In genomic region chr9:281753-282645, GRCh38 we compare ENCODE assay signal across 1 cellular context.
TF ChIP-seq lines count a peak whose summit lies in the region.

No MANE protein-coding gene starts in this region.

TF ChIP-seq in HEK293, 187 proteins besides CTCF, POLR2A, EP300 and RAD21 (continued from another document and continues in another):
- TF ChIP-seq, protein P1, sequence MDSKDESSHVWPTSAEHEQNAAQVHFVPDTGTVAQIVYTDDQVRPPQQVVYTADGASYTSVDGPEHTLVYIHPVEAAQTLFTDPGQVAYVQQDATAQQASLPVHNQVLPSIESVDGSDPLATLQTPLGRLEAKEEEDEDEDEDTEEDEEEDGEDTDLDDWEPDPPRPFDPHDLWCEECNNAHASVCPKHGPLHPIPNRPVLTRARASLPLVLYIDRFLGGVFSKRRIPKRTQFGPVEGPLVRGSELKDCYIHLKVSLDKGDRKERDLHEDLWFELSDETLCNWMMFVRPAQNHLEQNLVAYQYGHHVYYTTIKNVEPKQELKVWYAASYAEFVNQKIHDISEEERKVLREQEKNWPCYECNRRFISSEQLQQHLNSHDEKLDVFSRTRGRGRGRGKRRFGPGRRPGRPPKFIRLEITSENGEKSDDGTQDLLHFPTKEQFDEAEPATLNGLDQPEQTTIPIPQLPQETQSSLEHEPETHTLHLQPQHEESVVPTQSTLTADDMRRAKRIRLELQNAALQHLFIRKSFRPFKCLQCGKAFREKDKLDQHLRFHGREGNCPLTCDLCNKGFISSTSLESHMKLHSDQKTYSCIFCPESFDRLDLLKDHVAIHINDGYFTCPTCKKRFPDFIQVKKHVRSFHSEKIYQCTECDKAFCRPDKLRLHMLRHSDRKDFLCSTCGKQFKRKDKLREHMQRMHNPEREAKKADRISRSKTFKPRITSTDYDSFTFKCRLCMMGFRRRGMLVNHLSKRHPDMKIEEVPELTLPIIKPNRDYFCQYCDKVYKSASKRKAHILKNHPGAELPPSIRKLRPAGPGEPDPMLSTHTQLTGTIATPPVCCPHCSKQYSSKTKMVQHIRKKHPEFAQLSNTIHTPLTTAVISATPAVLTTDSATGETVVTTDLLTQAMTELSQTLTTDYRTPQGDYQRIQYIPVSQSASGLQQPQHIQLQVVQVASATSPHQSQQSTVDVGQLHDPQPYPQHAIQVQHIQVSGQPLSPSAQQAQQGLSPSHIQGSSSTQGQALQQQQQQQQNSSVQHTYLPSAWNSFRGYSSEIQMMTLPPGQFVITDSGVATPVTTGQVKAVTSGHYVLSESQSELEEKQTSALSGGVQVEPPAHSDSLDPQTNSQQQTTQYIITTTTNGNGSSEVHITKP (tag by site-specific recombination; IDR thresholded peaks at IDR 0.05) = peak; percentile 78
- no peak for TF ChIP-seq ATF2 (tag by site-specific recombination; IDR thresholded peaks at IDR 0.05; ENCODE audit: low read depth)
- TF ChIP-seq ZNF416 (tag by site-specific recombination; IDR thresholded peaks at IDR 0.05) = no peak
- no peak for TF ChIP-seq ZNF510 (tag by site-specific recombination; IDR thresholded peaks at IDR 0.05; ENCODE audit: insufficient replicate concordance)
- TF ChIP-seq ZNF311 (tag by site-specific recombination; IDR thresholded peaks at IDR 0.05; ENCODE audit: borderline replicate concordance) = no peak
- TF ChIP-seq ZNF37A (tag by site-specific recombination; IDR thresholded peaks at IDR 0.05) = no peak
- no peak for TF ChIP-seq ZNF777 (tag by site-specific recombination; IDR thresholded peaks at IDR 0.05; ENCODE audit: borderline replicate concordance)
- TF ChIP-seq, protein P2, sequence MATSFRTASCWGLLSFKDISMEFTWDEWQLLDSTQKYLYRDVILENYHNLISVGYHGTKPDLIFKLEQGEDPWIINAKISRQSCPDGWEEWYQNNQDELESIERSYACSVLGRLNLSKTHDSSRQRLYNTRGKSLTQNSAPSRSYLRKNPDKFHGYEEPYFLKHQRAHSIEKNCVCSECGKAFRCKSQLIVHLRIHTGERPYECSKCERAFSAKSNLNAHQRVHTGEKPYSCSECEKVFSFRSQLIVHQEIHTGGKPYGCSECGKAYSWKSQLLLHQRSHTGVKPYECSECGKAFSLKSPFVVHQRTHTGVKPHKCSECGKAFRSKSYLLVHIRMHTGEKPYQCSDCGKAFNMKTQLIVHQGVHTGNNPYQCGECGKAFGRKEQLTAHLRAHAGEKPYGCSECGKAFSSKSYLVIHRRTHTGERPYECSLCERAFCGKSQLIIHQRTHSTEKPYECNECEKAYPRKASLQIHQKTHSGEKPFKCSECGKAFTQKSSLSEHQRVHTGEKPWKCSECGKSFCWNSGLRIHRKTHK (tag by site-specific recombination; IDR thresholded peaks at IDR 0.05) = no peak
- no peak for TF ChIP-seq ZNF391 (tag by site-specific recombination; IDR thresholded peaks at IDR 0.05; ENCODE audit: borderline replicate concordance, low read depth)
- no peak for TF ChIP-seq ZNF184 (tag by site-specific recombination; IDR thresholded peaks at IDR 0.05)
- no peak for TF ChIP-seq ZNF354C (tag by site-specific recombination; IDR thresholded peaks at IDR 0.05; ENCODE audit: borderline replicate concordance, low read depth)
- TF ChIP-seq, protein P3, sequence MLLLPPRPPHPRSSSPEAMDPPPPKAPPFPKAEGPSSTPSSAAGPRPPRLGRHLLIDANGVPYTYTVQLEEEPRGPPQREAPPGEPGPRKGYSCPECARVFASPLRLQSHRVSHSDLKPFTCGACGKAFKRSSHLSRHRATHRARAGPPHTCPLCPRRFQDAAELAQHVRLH (tag by site-specific recombination; IDR thresholded peaks at IDR 0.05) = 0 out of 2 replicates have a peak, but pooled peaks have one; percentile 19
- no peak for TF ChIP-seq ZNF610 (tag by site-specific recombination; IDR thresholded peaks at IDR 0.05; ENCODE audit: borderline replicate concordance)
- 0 out of 2 replicates have a peak, but pooled peaks have one; percentile 9 for TF ChIP-seq ZSCAN4 (tag by site-specific recombination; IDR thresholded peaks at IDR 0.05)
- no peak for TF ChIP-seq ZNF2 (tag by site-specific recombination; IDR thresholded peaks at IDR 0.05)
- TF ChIP-seq PRDM2 (tag by site-specific recombination; IDR thresholded peaks at IDR 0.05; ENCODE audit: borderline replicate concordance) = no peak
- no peak for TF ChIP-seq REPIN1 (tag by site-specific recombination; IDR thresholded peaks at IDR 0.05; ENCODE audit: low read depth)
- TF ChIP-seq ZBTB20 (tag by site-specific recombination; IDR thresholded peaks at IDR 0.05) = 0 out of 2 replicates have a peak, but pooled peaks have one; percentile 13
- TF ChIP-seq ZSCAN30 (tag by site-specific recombination; IDR thresholded peaks at IDR 0.05) = peak; percentile 73; the same call in 1 of the 2 replicates
- TF ChIP-seq ZNF23 (tag by site-specific recombination; IDR thresholded peaks at IDR 0.05; ENCODE audit: borderline replicate concordance) = no peak
- no peak for TF ChIP-seq ZNF621 (tag by site-specific recombination; IDR thresholded peaks at IDR 0.05)
- TF ChIP-seq ZFP41 (tag by site-specific recombination; IDR thresholded peaks at IDR 0.05; ENCODE audit: borderline replicate concordance) = no peak
- no peak for TF ChIP-seq ZNF837 (tag by site-specific recombination; IDR thresholded peaks at IDR 0.05)
- TF ChIP-seq, protein P4, sequence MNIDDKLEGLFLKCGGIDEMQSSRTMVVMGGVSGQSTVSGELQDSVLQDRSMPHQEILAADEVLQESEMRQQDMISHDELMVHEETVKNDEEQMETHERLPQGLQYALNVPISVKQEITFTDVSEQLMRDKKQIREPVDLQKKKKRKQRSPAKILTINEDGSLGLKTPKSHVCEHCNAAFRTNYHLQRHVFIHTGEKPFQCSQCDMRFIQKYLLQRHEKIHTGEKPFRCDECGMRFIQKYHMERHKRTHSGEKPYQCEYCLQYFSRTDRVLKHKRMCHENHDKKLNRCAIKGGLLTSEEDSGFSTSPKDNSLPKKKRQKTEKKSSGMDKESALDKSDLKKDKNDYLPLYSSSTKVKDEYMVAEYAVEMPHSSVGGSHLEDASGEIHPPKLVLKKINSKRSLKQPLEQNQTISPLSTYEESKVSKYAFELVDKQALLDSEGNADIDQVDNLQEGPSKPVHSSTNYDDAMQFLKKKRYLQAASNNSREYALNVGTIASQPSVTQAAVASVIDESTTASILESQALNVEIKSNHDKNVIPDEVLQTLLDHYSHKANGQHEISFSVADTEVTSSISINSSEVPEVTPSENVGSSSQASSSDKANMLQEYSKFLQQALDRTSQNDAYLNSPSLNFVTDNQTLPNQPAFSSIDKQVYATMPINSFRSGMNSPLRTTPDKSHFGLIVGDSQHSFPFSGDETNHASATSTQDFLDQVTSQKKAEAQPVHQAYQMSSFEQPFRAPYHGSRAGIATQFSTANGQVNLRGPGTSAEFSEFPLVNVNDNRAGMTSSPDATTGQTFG (tag by site-specific recombination; IDR thresholded peaks at IDR 0.05; ENCODE audit: borderline replicate concordance) = no peak
- TF ChIP-seq, protein P5, sequence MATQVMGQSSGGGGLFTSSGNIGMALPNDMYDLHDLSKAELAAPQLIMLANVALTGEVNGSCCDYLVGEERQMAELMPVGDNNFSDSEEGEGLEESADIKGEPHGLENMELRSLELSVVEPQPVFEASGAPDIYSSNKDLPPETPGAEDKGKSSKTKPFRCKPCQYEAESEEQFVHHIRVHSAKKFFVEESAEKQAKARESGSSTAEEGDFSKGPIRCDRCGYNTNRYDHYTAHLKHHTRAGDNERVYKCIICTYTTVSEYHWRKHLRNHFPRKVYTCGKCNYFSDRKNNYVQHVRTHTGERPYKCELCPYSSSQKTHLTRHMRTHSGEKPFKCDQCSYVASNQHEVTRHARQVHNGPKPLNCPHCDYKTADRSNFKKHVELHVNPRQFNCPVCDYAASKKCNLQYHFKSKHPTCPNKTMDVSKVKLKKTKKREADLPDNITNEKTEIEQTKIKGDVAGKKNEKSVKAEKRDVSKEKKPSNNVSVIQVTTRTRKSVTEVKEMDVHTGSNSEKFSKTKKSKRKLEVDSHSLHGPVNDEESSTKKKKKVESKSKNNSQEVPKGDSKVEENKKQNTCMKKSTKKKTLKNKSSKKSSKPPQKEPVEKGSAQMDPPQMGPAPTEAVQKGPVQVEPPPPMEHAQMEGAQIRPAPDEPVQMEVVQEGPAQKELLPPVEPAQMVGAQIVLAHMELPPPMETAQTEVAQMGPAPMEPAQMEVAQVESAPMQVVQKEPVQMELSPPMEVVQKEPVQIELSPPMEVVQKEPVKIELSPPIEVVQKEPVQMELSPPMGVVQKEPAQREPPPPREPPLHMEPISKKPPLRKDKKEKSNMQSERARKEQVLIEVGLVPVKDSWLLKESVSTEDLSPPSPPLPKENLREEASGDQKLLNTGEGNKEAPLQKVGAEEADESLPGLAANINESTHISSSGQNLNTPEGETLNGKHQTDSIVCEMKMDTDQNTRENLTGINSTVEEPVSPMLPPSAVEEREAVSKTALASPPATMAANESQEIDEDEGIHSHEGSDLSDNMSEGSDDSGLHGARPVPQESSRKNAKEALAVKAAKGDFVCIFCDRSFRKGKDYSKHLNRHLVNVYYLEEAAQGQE (tag by site-specific recombination; IDR thresholded peaks at IDR 0.05) = no peak
- TF ChIP-seq ZNF274 (IDR thresholded peaks at IDR 0.05; ENCODE audit: low read length) = no peak
- no peak for TF ChIP-seq ZNF274 (tag by site-specific recombination; IDR thresholded peaks at IDR 0.05; ENCODE audit: borderline replicate concordance)
- no peak for TF ChIP-seq KLF17 (tag by site-specific recombination; IDR thresholded peaks at IDR 0.05)
- TF ChIP-seq ZNF114 (tag by site-specific recombination; IDR thresholded peaks at IDR 0.05) = no peak
- TF ChIP-seq, protein P6, sequence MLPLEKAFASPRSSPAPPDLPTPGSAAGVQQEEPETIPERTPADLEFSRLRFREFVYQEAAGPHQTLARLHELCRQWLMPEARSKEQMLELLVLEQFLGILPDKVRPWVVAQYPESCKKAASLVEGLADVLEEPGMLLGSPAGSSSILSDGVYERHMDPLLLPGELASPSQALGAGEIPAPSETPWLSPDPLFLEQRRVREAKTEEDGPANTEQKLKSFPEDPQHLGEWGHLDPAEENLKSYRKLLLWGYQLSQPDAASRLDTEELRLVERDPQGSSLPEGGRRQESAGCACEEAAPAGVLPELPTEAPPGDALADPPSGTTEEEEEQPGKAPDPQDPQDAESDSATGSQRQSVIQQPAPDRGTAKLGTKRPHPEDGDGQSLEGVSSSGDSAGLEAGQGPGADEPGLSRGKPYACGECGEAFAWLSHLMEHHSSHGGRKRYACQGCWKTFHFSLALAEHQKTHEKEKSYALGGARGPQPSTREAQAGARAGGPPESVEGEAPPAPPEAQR (tag by site-specific recombination; IDR thresholded peaks at IDR 0.05) = no peak; the same call in 1 of the 2 replicates
- no peak for TF ChIP-seq ZNF292 (tag by site-specific recombination; IDR thresholded peaks at IDR 0.05; ENCODE audit: borderline replicate concordance, low read depth)
